Comparison of ENCODE assay signal across 19 cellular contexts in genomic region chr17:16379654-16380053, GRCh38. TPM values are rescaled to one million over a fixed set of nuclear protein-coding genes. Genes with fewer than 3 reads are reported as not detected.
DNase-seq lines count a peak whose midpoint lies in the region; ATAC-seq and TF ChIP-seq lines count a peak whose summit lies in the region.
"Had no signal": no experiment of that assay in that cellular context is flagged by ENCODE, and none has a peak within 500 bp of the region (broad histone marks: within the 10 kb centered on the region; RNA-seq: fewer than 3 reads in every experiment).

No MANE protein-coding gene starts in this region.

- H3K27me3 ChIP-seq in H9 (ENCODE audit: insufficient read depth, low read length) (no peaks in the 10 kb centered on the region), neuronal stem cell (ENCODE audit: control insufficient read depth in 3 of 3, insufficient read depth in 3 of 3, low read depth in 1 of 3, low read length in 3 of 3) (no peaks in the 10 kb centered on the region), testis (no peaks in the 10 kb centered on the region), brain microvascular endothelial cell (replicated peaks) (no peaks in the 10 kb centered on the region)
- H3K27me3 ChIP-seq: hepatocyte, uterus had no signal

- no peaks in the 10 kb centered on the region for H3K27me3 Mint-ChIP-seq in H9 (ENCODE audit: low read depth)
- H3K27me3 Mint-ChIP-seq: activated CD4-positive, alpha-beta T cell treated with anti-CD3 and anti-CD28 coated beads, Interleukin-2, amount 10 ng/mL, durations not matched to agents 24 days and 14 days; B cell; effector memory CD8-positive, alpha-beta T cell; memory B cell had no signal

- H3K9ac ChIP-seq in H9 (ENCODE audit: extremely low read depth, insufficient read length, low read length) (no peak overlapping the region), neuronal stem cell (ENCODE audit: low read depth, low read length, poor library complexity) (no peak overlapping the region)

- no peak overlapping the region for H3K27ac Mint-ChIP-seq in H9

- H3K9me3 Mint-ChIP-seq in H9, result peaks cover 2 to 3% of the 10 kb centered on the region in 2 experiments; a peak in 2 of 5 replicates
- H3K9me3 Mint-ChIP-seq: activated CD4-positive, alpha-beta T cell treated with anti-CD3 and anti-CD28 coated beads, Interleukin-2, amount 10 ng/mL, durations not matched to agents 24 days and 14 days; effector memory CD8-positive, alpha-beta T cell; memory B cell; natural killer cell had no signal

- H2BK120ac ChIP-seq in H9 (ENCODE audit: low read depth, low read length, poor library complexity, severe bottlenecking), result no peak overlapping the region
- no peak overlapping the region for H2BK120ac ChIP-seq in neuronal stem cell (ENCODE audit: low read depth, low read length)

- peaks cover 3% of the 10 kb centered on the region for H3K79me1 ChIP-seq in H9 (ENCODE audit: insufficient read depth, low read depth, low read length, poor library complexity, severe bottlenecking)
- H3K79me1 ChIP-seq in neuronal stem cell (ENCODE audit: low read depth, low read length), result no peaks in the 10 kb centered on the region

- H3K18ac ChIP-seq in H9 (ENCODE audit: insufficient read length, low read depth, low read length) (peak overlapping the region; percentile 3), neuronal stem cell (ENCODE audit: low read length) (no peak overlapping the region)

- no CpG with 5 or more reads among the region's 8 CpGs for WGBS in H9 (ENCODE audit: extremely low coverage, insufficient read length, low lambda C conversion rate)
- no CpG with 5 or more reads among the region's 8 CpGs for WGBS in neuronal stem cell (ENCODE audit: extremely low coverage in 2 of 2, insufficient read length in 2 of 2, insufficient replicate concordance in 1 of 2), 2 donors
- 44 to 55% methylated on average over 8 of the region's 8 CpGs for WGBS in testis, 2 donors

- H3K4me2 ChIP-seq in H9 (ENCODE audit: insufficient read depth, insufficient read length, low read length) (no peak overlapping the region), neuronal stem cell (ENCODE audit: insufficient read depth, low read length, poor library complexity, severe bottlenecking) (no peak overlapping the region)

- H2AFZ ChIP-seq in H9 (ENCODE audit: low read length) (no peak overlapping the region), neuronal stem cell (ENCODE audit: low read length) (no peak overlapping the region)

- H3K23me2 ChIP-seq in H9 (ENCODE audit: insufficient read length, low read depth, low read length, poor library complexity, severe bottlenecking), result peaks cover 7% of the 10 kb centered on the region

- H4K20me1 ChIP-seq in H9 (ENCODE audit: control insufficient read depth, insufficient read depth, insufficient read length), result no peaks in the 10 kb centered on the region

- no peak overlapping the region for H3K23ac ChIP-seq in H9 (ENCODE audit: insufficient read length, low read depth, low read length)
- H3K23ac ChIP-seq in neuronal stem cell (ENCODE audit: low read depth, low read length, poor library complexity), result no peak overlapping the region

- no peak overlapping the region for H3K4ac ChIP-seq in H9 (ENCODE audit: low read depth, low read length)
- H3K4ac ChIP-seq in neuronal stem cell (ENCODE audit: low read length), result no peak overlapping the region

- in situ Hi-C loops in brain microvascular endothelial cell (cut with HindIII; ENCODE audit: low pct_ligation_motif_present, low sequenced_read_pairs), result no loop called here

- ATAC-seq in GM21423 (IDR thresholded peaks at IDR 0.05; ENCODE audit: unreplicated experiment), result no peak
- ATAC-seq in esophagus mucosa, result no peak
- ATAC-seq: effector memory CD8-positive, alpha-beta T cell had no signal

- H3K4me3 ChIP-seq in neuronal stem cell (ENCODE audit: low read length in 2 of 2) (no peak overlapping the region), testis (peak overlapping the region; percentile 75 to 82), brain microvascular endothelial cell (ENCODE audit: low read depth, low read length) (no peak overlapping the region)

- H3K27ac ChIP-seq in H9 (ENCODE audit: insufficient read length, low read depth, low read length) (no peak overlapping the region), cingulate gyrus (ENCODE audit: low read depth, low read length) (peak overlapping the region; percentile 49), neuronal stem cell (replicated peaks; ENCODE audit: low read length) (no peak overlapping the region), testis (peak overlapping the region; percentile 93 to 97), brain microvascular endothelial cell (no peak overlapping the region)

- H3K36me3 ChIP-seq in neuronal stem cell (replicated peaks in 1 of 2; ENCODE audit: control insufficient read depth in 2 of 2, insufficient read depth in 2 of 2, low read length in 2 of 2) (peaks cover 13 to 23% of the 10 kb centered on the region in 2 donors), testis (ENCODE audit: low read depth, missing control alignments) (no peaks in the 10 kb centered on the region), brain microvascular endothelial cell (replicated peaks) (peaks cover 17% of the 10 kb centered on the region)
- H3K36me3 ChIP-seq: uterus had no signal

- no peak overlapping the region for H3K56ac ChIP-seq in H9 (ENCODE audit: insufficient read length, low read depth, low read length)

- H3K36me3 Mint-ChIP-seq in H9 (ENCODE audit: insufficient read depth in 1 of 3, low read depth in 3 of 3), result peaks cover 24 to 29% (median 28%) of the 10 kb centered on the region in 3 experiments; a peak in 6 of 7 replicates

- no peak for TF ChIP-seq POLR2A in testis (IDR thresholded peaks at IDR 0.05)

- peaks cover 16 to 32% of the 10 kb centered on the region in 2 experiments for H3K4me1 Mint-ChIP-seq in H9

- no peak overlapping the region for H4K8ac ChIP-seq in H9 (replicated peaks; ENCODE audit: insufficient read length, low read depth, low read length)
- H4K8ac ChIP-seq in neuronal stem cell (ENCODE audit: low read depth, low read length), result no peak overlapping the region

- H4K91ac ChIP-seq in H9 (ENCODE audit: insufficient read length, low read depth, low read length), result peak overlapping the region; percentile 35
- H4K91ac ChIP-seq in neuronal stem cell (ENCODE audit: low read depth, low read length, poor library complexity), result no peak overlapping the region

- TF ChIP-seq CTCF in H9 (conservative IDR thresholded peaks at IDR 0.05) (no peak), testis (IDR thresholded peaks at IDR 0.05) (no peak), brain microvascular endothelial cell (IDR thresholded peaks at IDR 0.05; ENCODE audit: low read depth, low read length, missing control alignments) (no peak)

- no peak overlapping the region for H3T11ph ChIP-seq in H9 (ENCODE audit: low read length)

- intact Hi-C loops in testis (cut with DNase I; ENCODE audit: low total_unique reads), result no loop called here

- no peak overlapping the region for H2BK20ac ChIP-seq in H9 (ENCODE audit: low read depth, low read length, poor library complexity, severe bottlenecking)

- H3K9me3 ChIP-seq in H9 (ENCODE audit: control insufficient read depth, low read depth, low read length) (no peaks in the 10 kb centered on the region), neuronal stem cell (replicated peaks in 1 of 2; ENCODE audit: control insufficient read depth in 2 of 2, insufficient read depth in 1 of 2, low read depth in 1 of 2, low read length in 2 of 2) (peaks cover 0 to 19% of the 10 kb centered on the region in 2 donors), testis (no peaks in the 10 kb centered on the region)
- H3K9me3 ChIP-seq: uterus had no signal

- no peak overlapping the region for H3K14ac ChIP-seq in H9 (ENCODE audit: insufficient read depth, low read length)
- no peak overlapping the region for H3K14ac ChIP-seq in neuronal stem cell (ENCODE audit: low read length)

- H2BK5ac ChIP-seq in H9 (ENCODE audit: insufficient read length, low read length) (no peak overlapping the region), neuronal stem cell (ENCODE audit: low read length) (no peak overlapping the region)

- H3K79me2 ChIP-seq in H9 (ENCODE audit: insufficient read depth, low read length), result peaks cover 7% of the 10 kb centered on the region; the same call in 1 of the 2 replicates

- H2BK15ac ChIP-seq in H9 (ENCODE audit: low read depth, low read length), result no peak overlapping the region
- peak overlapping the region; percentile 71 for H2BK15ac ChIP-seq in neuronal stem cell (ENCODE audit: low read length)

- H2BK12ac ChIP-seq in H9 (ENCODE audit: insufficient read length, low read depth, low read length) (no peak overlapping the region), neuronal stem cell (ENCODE audit: low read length) (no peak overlapping the region)

- DNase-seq in H9, result no peak
- no peak for DNase-seq in neuronal stem cell (ENCODE audit: low spot score)
- DNase-seq in testis, result peak; percentile 36
- no peak for DNase-seq in brain microvascular endothelial cell
- DNase-seq: activated CD4-positive, alpha-beta T cell treated with anti-CD3 and anti-CD28 coated beads, Interleukin-2, amount 10 ng/mL, durations not matched to agents 24 days and 14 days; activated CD8-positive, alpha-beta memory T cell treated with anti-CD3 and anti-CD28 coated beads, Interleukin-2, amount 50 U/mL, for 4 hours; activated naive CD4-positive, alpha-beta T cell; cerebellar nuclear complex; effector memory CD8-positive, alpha-beta T cell; GDM1; natural killer cell; NCI-H1436 treated with DMSO at 0.1 percent for 48 hours had no signal

- H2AK5ac ChIP-seq in H9 (ENCODE audit: insufficient read length, low read length) (no peak overlapping the region), neuronal stem cell (ENCODE audit: low read depth, low read length) (peak overlapping the region; percentile 40)

- H4K5ac ChIP-seq in H9 (ENCODE audit: insufficient read length, low read depth, low read length), result no peak overlapping the region

- no peak overlapping the region; a peak in 1 of 5 replicates for H3K4me3 Mint-ChIP-seq in H9

- 0 out of 2 replicates have a peak, but pooled peaks cover 3% of the 10 kb centered on the region for H3K4me1 ChIP-seq in H9 (ENCODE audit: insufficient read depth, low read length)
- peaks cover 0 to 4% of the 10 kb centered on the region in 2 donors for H3K4me1 ChIP-seq in neuronal stem cell (ENCODE audit: control insufficient read depth in 2 of 2, insufficient read depth in 1 of 2, low read depth in 1 of 2, low read length in 2 of 2)
- H3K4me1 ChIP-seq in testis, result peaks cover 13% of the 10 kb centered on the region

RNA-seq across cellular contexts. Expression of gene UBB, which starts 1.2 kb away (rescaled TPM):
- total RNA-seq in H9 (2021), result 1,609 and 1,663 TPM in 2 replicates
- polyA plus RNA-seq in neuronal stem cell (2013, experiment 1 of 2), result 3,085 TPM
- 3,088 TPM for polyA plus RNA-seq in neuronal stem cell (2013, experiment 2 of 2)
- total RNA-seq in testis, result 1,000 to 10,000 TPM; 1,859 to 1,996 TPM
- 3,514 TPM for polyA plus RNA-seq in testis (ENCODE audit: insufficient read depth, low read depth, low replicate concordance)
- 475 TPM for total RNA-seq in esophagus mucosa

RNA-seq across cellular contexts. Expression of gene CENPV, which starts 26.4 kb away (rescaled TPM):
- 196 and 200 TPM in 2 replicates for total RNA-seq in H9 (2021)
- 736 TPM for polyA plus RNA-seq in neuronal stem cell (2013, experiment 1 of 2)
- 716 TPM for polyA plus RNA-seq in neuronal stem cell (2013, experiment 2 of 2)
- total RNA-seq in testis, result 100 to 1,000 TPM in 1 of 2 donors, 10 to 100 TPM in 1; 73.5 to 119 TPM
- polyA plus RNA-seq in testis (ENCODE audit: insufficient read depth, low read depth, low replicate concordance), result 82.3 TPM
- 1.2 TPM for total RNA-seq in esophagus mucosa

RNA-seq across cellular contexts. Expression of gene TRPV2, which starts 35.7 kb away (rescaled TPM):
- 1.0 and 1.1 TPM in 2 replicates for total RNA-seq in H9 (2021)
- polyA plus RNA-seq in neuronal stem cell (2013, experiment 1 of 2), result 0.36 TPM
- 0.30 TPM for polyA plus RNA-seq in neuronal stem cell (2013, experiment 2 of 2)
- 1 to 10 TPM; 7.1 to 7.7 TPM for total RNA-seq in testis
- 7.6 TPM for polyA plus RNA-seq in testis (ENCODE audit: insufficient read depth, low read depth, low replicate concordance)
- total RNA-seq in esophagus mucosa, result 2.7 TPM

Comparison
In these comparisons a context has a peak if more than half of its experiments do, and no peak if none do; other contexts are left out.
1. H3K27ac ChIP-seq: peak in cingulate gyrus (single experiment) and testis (2 of 2); none in H9 (single experiment), neuronal stem cell (single experiment) and brain microvascular endothelial cell (single experiment).
2. H3K4me3 ChIP-seq: peak in testis (2 of 2); none in neuronal stem cell (0 of 2) and brain microvascular endothelial cell (single experiment).
3. RNA of gene CENPV, which starts 26.4 kb away (total RNA-seq): 196 to 200 TPM in H9 and 73.5 to 119 TPM in testis; 1.2 TPM in esophagus mucosa (single experiment); every median in the first group is over 10 times any median in the second.